ENCODE assay signal across 8 cellular contexts in the genomic region with DNA sequence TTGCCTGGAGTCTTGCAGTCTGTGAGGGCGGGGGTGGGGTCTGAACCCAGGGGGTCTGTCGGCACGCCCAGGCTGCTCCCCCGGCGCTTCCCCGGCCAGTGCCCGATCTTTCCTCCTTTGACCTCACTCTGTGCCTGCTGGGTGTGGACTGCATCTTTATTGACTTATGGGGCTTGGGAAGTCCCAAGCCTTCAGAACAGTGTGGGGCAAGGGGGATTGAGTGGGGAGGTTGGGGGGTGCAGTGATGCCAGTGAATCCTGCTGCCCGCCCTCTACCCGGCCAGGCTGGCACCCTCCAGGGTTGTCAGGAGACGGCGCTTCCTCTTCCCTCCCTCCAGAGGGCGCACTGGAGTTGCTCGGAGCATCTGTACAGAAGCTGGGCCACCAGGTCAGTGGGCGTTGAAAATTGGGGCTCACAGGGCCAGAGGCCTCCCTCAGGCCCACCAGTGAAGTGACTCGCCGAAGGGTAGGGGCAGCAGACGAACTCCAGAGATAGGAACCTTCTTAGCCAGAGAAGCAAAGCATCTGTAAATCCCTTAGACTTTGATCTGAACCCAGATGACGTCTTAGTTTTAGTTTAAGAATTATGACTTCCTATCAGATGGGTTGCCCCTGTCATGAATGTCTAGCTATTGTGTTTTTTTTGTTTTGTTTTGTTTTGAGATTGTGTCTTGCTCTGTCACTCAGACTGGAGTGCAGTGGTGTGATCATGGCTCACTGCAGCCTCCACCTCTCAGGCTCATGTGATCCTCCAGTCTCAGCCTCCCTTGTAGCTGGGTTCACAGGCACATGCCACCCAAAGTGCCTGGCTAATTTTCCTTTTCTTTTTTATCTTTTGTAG.
A peak's percentile ranks its signal among the peaks of the same experiment; 100 is the strongest.
DNase-seq lines count a peak whose midpoint lies in the region; ATAC-seq and TF ChIP-seq lines count a peak whose summit lies in the region.

No MANE protein-coding gene starts in this region.

- no TSS peak for BruUV-seq in Calu3 (replicated peaks; lab: Mats Ljungman, UMichigan)

- peak; percentile 89 for TF ChIP-seq CTCF in Calu3 (IDR thresholded peaks at IDR 0.05; ENCODE audit: unreplicated experiment)
- TF ChIP-seq CTCF in WI38 (IDR thresholded peaks at IDR 0.05; ENCODE audit: low read depth, low read length): peak; percentile 65

- no peak overlapping the region for H3K4me3 Mint-ChIP-seq in Calu3 (ENCODE audit: low read depth, unreplicated experiment)
- H3K4me3 Mint-ChIP-seq in central memory CD8-positive, alpha-beta T cell: no peak overlapping the region

- H3K4me3 ChIP-seq in WI38 (ENCODE audit: low read depth, low read length): no peak overlapping the region

- DNase-seq in Calu3 (peak; percentile 86), KG1 (lab: John Stamatoyannopoulos, UW) (peak; percentile 28), lung microvascular endothelial cell (ENCODE audit: low read depth in 2 of 2) (peak; percentile 30 to 46), epidermal melanocyte (ENCODE audit: insufficient read length, low spot score) (no peak)
- peak; percentile 16 to 30 for DNase-seq in central memory CD8-positive, alpha-beta T cell (ENCODE audit: low spot score in 2 of 2)
- DNase-seq in stimulated activated naive CD4-positive, alpha-beta T cell treated with Interleukin-2 at 50 U/mL for 16 hours (lab: John Stamatoyannopoulos, UW): peak; percentile 29

- no peaks in the 10 kb centered on the region for H3K36me3 Mint-ChIP-seq in Calu3 (ENCODE audit: insufficient read depth, unreplicated experiment)
- no peaks in the 10 kb centered on the region for H3K36me3 Mint-ChIP-seq in central memory CD8-positive, alpha-beta T cell (ENCODE audit: insufficient read depth)

- H3K27ac Mint-ChIP-seq in Calu3 (ENCODE audit: unreplicated experiment): no peak overlapping the region
- H3K27ac Mint-ChIP-seq in central memory CD8-positive, alpha-beta T cell (ENCODE audit: low read depth): no peak overlapping the region

- ATAC-seq in central memory CD8-positive, alpha-beta T cell (replicated peaks; ENCODE audit: extremely low read depth, poor library complexity, severe bottlenecking): peak; percentile 60
- ATAC-seq in GM18520 (IDR thresholded peaks at IDR 0.05; ENCODE audit: unreplicated experiment): no peak

- CTCF ChIA-PET in Calu3 (lab: Charles Lee): interaction anchor here (0.8 kb wide), 1 partner anchor 119 kb away, joined by 4 read pairs; no protein-coding TSS in a partner anchor

- intact Hi-C loops in Calu3 (cut with micrococcal nuclease; ENCODE audit: unreplicated experiment): no loop called here

- peaks cover 86% of the 10 kb centered on the region for H3K27me3 Mint-ChIP-seq in Calu3 (ENCODE audit: unreplicated experiment)
- H3K27me3 Mint-ChIP-seq in central memory CD8-positive, alpha-beta T cell: no peaks in the 10 kb centered on the region

- H3K9me3 Mint-ChIP-seq in Calu3 (ENCODE audit: low read depth, unreplicated experiment): no peaks in the 10 kb centered on the region
- no peaks in the 10 kb centered on the region for H3K9me3 Mint-ChIP-seq in central memory CD8-positive, alpha-beta T cell

- peaks cover 20% of the 10 kb centered on the region for H3K4me1 Mint-ChIP-seq in Calu3 (ENCODE audit: low read depth, unreplicated experiment)
- H3K4me1 Mint-ChIP-seq in central memory CD8-positive, alpha-beta T cell: no peaks in the 10 kb centered on the region
